ENCODE assay signal across 8 cellular contexts in genomic region chr17:5437721-5438317, GRCh38. TPM values are rescaled to one million over a fixed set of nuclear protein-coding genes. Genes with fewer than 3 reads are reported as not detected.
A peak's percentile ranks its signal among the peaks of the same experiment; 100 is the strongest.
DNase-seq lines count a peak whose midpoint lies in the region; ATAC-seq and TF ChIP-seq lines count a peak whose summit lies in the region.

No MANE protein-coding gene starts in this region.

- TF ChIP-seq CTCF in stomach (IDR thresholded peaks at IDR 0.05) (no peak), GM10248 (IDR thresholded peaks at IDR 0.05; ENCODE audit: control extremely low read depth, extremely low read depth, low read depth, missing control alignments) (no peak)

- POLR2A ChIA-PET in activated CD8-positive, alpha-beta T cell treated with anti-CD3 and anti-CD28 coated beads, Interleukin-2, amount 10 ng/mL, durations not matched to agents 7 days and 5 days (lab: Charles Lee): interaction anchor here (3.3 kb wide), 1 partner anchor 18 kb away, joined by 38 read pairs; the partner anchor contains the start of genes NUP88 and RPAIN
- POLR2A ChIA-PET in GM10248 (lab: Yijun Ruan, JAX): no interaction called here

- H3K9me3 Mint-ChIP-seq in T-helper 1 cell treated with Interleukin-12 subunit alpha and Interleukin-12 subunit beta and Interleukin-4 antibody, amounts not matched to agents 30 μg/mL and 1 μg/mL, for 36 hours: no peaks in the 10 kb centered on the region
- no peaks in the 10 kb centered on the region for H3K9me3 Mint-ChIP-seq in activated CD8-positive, alpha-beta T cell treated with anti-CD3 and anti-CD28 coated beads, Interleukin-2, amount 10 ng/mL, durations not matched to agents 7 days and 5 days (ENCODE audit: insufficient read depth)

- H3K4me3 ChIP-seq in iPS DF 6.9 (ENCODE audit: low read length) (peak overlapping the region; percentile 100; the same call in 1 of the 2 replicates), stomach (peak overlapping the region; percentile 89 to 98 (median 93))

- no peaks in the 10 kb centered on the region for H3K9me3 ChIP-seq in iPS DF 6.9 (ENCODE audit: control insufficient read depth, insufficient read depth, low read length)
- H3K9me3 ChIP-seq in stomach: no peaks in the 10 kb centered on the region

- peaks cover 37% of the 10 kb centered on the region for H3K4me1 Mint-ChIP-seq in T-helper 1 cell treated with Interleukin-12 subunit alpha and Interleukin-12 subunit beta and Interleukin-4 antibody, amounts not matched to agents 30 μg/mL and 1 μg/mL, for 36 hours (ENCODE audit: low read depth)
- peaks cover 40% of the 10 kb centered on the region for H3K4me1 Mint-ChIP-seq in activated CD8-positive, alpha-beta T cell treated with anti-CD3 and anti-CD28 coated beads, Interleukin-2, amount 10 ng/mL, durations not matched to agents 7 days and 5 days (ENCODE audit: low read depth)

- H3K36me3 ChIP-seq in iPS DF 6.9 (ENCODE audit: control insufficient read depth, insufficient read depth, low read length) (peaks cover 25% of the 10 kb centered on the region), stomach (peaks cover 21 to 62% (median 55%) of the 10 kb centered on the region in 4 donors)

- H3K36me3 Mint-ChIP-seq in T-helper 1 cell treated with Interleukin-12 subunit alpha and Interleukin-12 subunit beta and Interleukin-4 antibody, amounts not matched to agents 30 μg/mL and 1 μg/mL, for 36 hours (ENCODE audit: low read depth): peaks cover 45% of the 10 kb centered on the region
- peaks cover 50% of the 10 kb centered on the region for H3K36me3 Mint-ChIP-seq in activated CD8-positive, alpha-beta T cell treated with anti-CD3 and anti-CD28 coated beads, Interleukin-2, amount 10 ng/mL, durations not matched to agents 7 days and 5 days (ENCODE audit: low read depth)

- H3K4me1 ChIP-seq in iPS DF 6.9 (ENCODE audit: control insufficient read depth, insufficient read depth, low read length) (0 out of 2 replicates have a peak, but pooled peaks cover 1% of the 10 kb centered on the region), stomach (peaks cover 16 to 44% (median 30%) of the 10 kb centered on the region in 4 donors)

- H3K27me3 Mint-ChIP-seq in T-helper 1 cell treated with Interleukin-12 subunit alpha and Interleukin-12 subunit beta and Interleukin-4 antibody, amounts not matched to agents 30 μg/mL and 1 μg/mL, for 36 hours (ENCODE audit: low read depth): no peaks in the 10 kb centered on the region
- no peaks in the 10 kb centered on the region for H3K27me3 Mint-ChIP-seq in activated CD8-positive, alpha-beta T cell treated with anti-CD3 and anti-CD28 coated beads, Interleukin-2, amount 10 ng/mL, durations not matched to agents 7 days and 5 days (ENCODE audit: low read depth)

- CTCF ChIA-PET in activated CD8-positive, alpha-beta T cell treated with anti-CD3 and anti-CD28 coated beads, Interleukin-2, amount 10 ng/mL, durations not matched to agents 7 days and 5 days (lab: Charles Lee): interaction anchor here (1.8 to 4.1 kb wide), 7 partner anchors 11 to 192 kb away, joined by 5 to 25 read pairs (median 10); partner anchors contain the start of genes NUP88, RABEP1 and RPAIN
- CTCF ChIA-PET in GM10248 (lab: Yijun Ruan, JAX): interaction anchor here (1.2 to 6.1 kb wide), 10 partner anchors 9 to 189 kb away, joined by 3 to 45 read pairs (median 7); no protein-coding TSS in a partner anchor

- no peak for TF ChIP-seq EP300 in stomach (IDR thresholded peaks at IDR 0.05)

- H3K27me3 ChIP-seq in iPS DF 6.9 (ENCODE audit: control insufficient read depth, insufficient read depth, low read length) (no peaks in the 10 kb centered on the region), stomach (no peaks in the 10 kb centered on the region)

- peak overlapping the region; percentile 83 for H3K27ac Mint-ChIP-seq in T-helper 1 cell treated with Interleukin-12 subunit alpha and Interleukin-12 subunit beta and Interleukin-4 antibody, amounts not matched to agents 30 μg/mL and 1 μg/mL, for 36 hours
- H3K27ac Mint-ChIP-seq in activated CD8-positive, alpha-beta T cell treated with anti-CD3 and anti-CD28 coated beads, Interleukin-2, amount 10 ng/mL, durations not matched to agents 7 days and 5 days: peak overlapping the region; percentile 84

- TF ChIP-seq POLR2A in stomach (IDR thresholded peaks at IDR 0.05): no peak

- no peak for ATAC-seq in activated CD8-positive, alpha-beta T cell treated with anti-CD3 and anti-CD28 coated beads, Interleukin-2, amount 10 ng/mL, durations not matched to agents 7 days and 5 days
- ATAC-seq in left lobe of liver: no peak

- DNase-seq in T-helper 1 cell: no peak
- no peak for DNase-seq in activated CD8-positive, alpha-beta T cell treated with anti-CD3 and anti-CD28 coated beads, Interleukin-2, amount 10 ng/mL, durations not matched to agents 7 days and 5 days
- no peak for DNase-seq in iPS DF 6.9 (ENCODE audit: low read depth, low spot score)
- no peak for DNase-seq in stomach
- no peak for DNase-seq in left lobe of liver (ENCODE audit: low spot score)
- no peak for DNase-seq in GM10248 (ENCODE audit: extremely low spot score)
- DNase-seq in UCSD-AML1 (lab: John Stamatoyannopoulos, UW; ENCODE audit: unreplicated experiment): no peak

- WGBS in iPS DF 6.9 (ENCODE audit: insufficient coverage, insufficient read length): no CpG with 5 or more reads among the region's 5 CpGs
- 38 to 53% (median 41%) methylated on average over 5 of the region's 5 CpGs for WGBS in stomach, 5 donors

- intact Hi-C loops in stomach (cut with DNase I; ENCODE audit: low total_unique reads): no loop called here

- H3K27ac ChIP-seq in iPS DF 6.9 (ENCODE audit: low read length) (no peak overlapping the region), stomach (peak overlapping the region in 4 of 5 donors; percentile 78 to 91 (median 84))

- H3K4me3 Mint-ChIP-seq in T-helper 1 cell treated with Interleukin-12 subunit alpha and Interleukin-12 subunit beta and Interleukin-4 antibody, amounts not matched to agents 30 μg/mL and 1 μg/mL, for 36 hours: peak overlapping the region; percentile 84
- peak overlapping the region; percentile 77 for H3K4me3 Mint-ChIP-seq in activated CD8-positive, alpha-beta T cell treated with anti-CD3 and anti-CD28 coated beads, Interleukin-2, amount 10 ng/mL, durations not matched to agents 7 days and 5 days

RNA-seq across cellular contexts. Expression of gene C1QBP, which starts 1.1 kb away (rescaled TPM):
- total RNA-seq in activated CD8-positive, alpha-beta T cell treated with anti-CD3 and anti-CD28 coated beads, Interleukin-2, amount 10 ng/mL, durations not matched to agents 7 days and 5 days: 100 to 1,000 TPM; 178 to 181 TPM
- total RNA-seq in stomach: 100 to 1,000 TPM in 2 of 5 donors, 10 to 100 TPM in 3; 26.8 to 320 (median 73.3) TPM
- 100 to 1,000 TPM in 2 of 3 donors, 10 to 100 TPM in 1; 79.6 to 120 (median 111) TPM for polyA plus RNA-seq in stomach
- 71.8 TPM for total RNA-seq in left lobe of liver

RNA-seq across cellular contexts. Expression of gene RPAIN, which starts 17.8 kb away (rescaled TPM):
- 10 to 100 TPM; 47.2 TPM for total RNA-seq in activated CD8-positive, alpha-beta T cell treated with anti-CD3 and anti-CD28 coated beads, Interleukin-2, amount 10 ng/mL, durations not matched to agents 7 days and 5 days
- total RNA-seq in stomach: 10 to 100 TPM in 4 of 5 donors, 1 to 10 TPM in 1; 8.1 to 81.1 (median 61.2) TPM
- polyA plus RNA-seq in stomach: 10 to 100 TPM; 32.2 to 35.1 (median 34.7) TPM
- 15.6 TPM for total RNA-seq in left lobe of liver

RNA-seq across cellular contexts. Expression of gene NUP88, which starts 18.4 kb away (rescaled TPM):
- total RNA-seq in activated CD8-positive, alpha-beta T cell treated with anti-CD3 and anti-CD28 coated beads, Interleukin-2, amount 10 ng/mL, durations not matched to agents 7 days and 5 days: 100 to 1,000 TPM in 1 of 2 experiments, 10 to 100 TPM in 1; 97.2 to 105 TPM
- total RNA-seq in stomach (100 to 1,000 TPM in 2 of 5 donors, 10 to 100 TPM in 3; 29.8 to 185 (median 98.8) TPM), left lobe of liver (41.0 TPM)
- 10 to 100 TPM; 58.2 to 92.9 (median 60.3) TPM for polyA plus RNA-seq in stomach

RNA-seq across cellular contexts. Expression of gene DHX33, which starts 31.0 kb away (rescaled TPM):
- total RNA-seq in activated CD8-positive, alpha-beta T cell treated with anti-CD3 and anti-CD28 coated beads, Interleukin-2, amount 10 ng/mL, durations not matched to agents 7 days and 5 days: 10 to 100 TPM; 16.9 to 18.3 TPM
- 10 to 100 TPM in 3 of 5 donors, 1 to 10 TPM in 1, under 1 TPM in 1; 0.58 to 13.3 (median 12.1) TPM for total RNA-seq in stomach
- 1 to 10 TPM; 3.5 to 4.4 (median 4.2) TPM for polyA plus RNA-seq in stomach
- 7.7 TPM for total RNA-seq in left lobe of liver

RNA-seq across cellular contexts. Expression of gene DERL2, which starts 48.2 kb away (rescaled TPM):
- 10 to 100 TPM; 66.0 to 71.1 TPM for total RNA-seq in activated CD8-positive, alpha-beta T cell treated with anti-CD3 and anti-CD28 coated beads, Interleukin-2, amount 10 ng/mL, durations not matched to agents 7 days and 5 days
- 10 to 100 TPM in 3 of 5 donors, 1 to 10 TPM in 2; 5.8 to 61.8 (median 43.9) TPM for total RNA-seq in stomach
- 10 to 100 TPM; 25.4 to 65.4 (median 43.5) TPM for polyA plus RNA-seq in stomach
- total RNA-seq in left lobe of liver: 49.9 TPM
